In genomic region chr20:3739926-3740599, GRCh38 we compare ENCODE assay signal across 1 cellular context.
TF ChIP-seq lines count a peak whose summit lies in the region.

No MANE protein-coding gene starts in this region.

TF ChIP-seq in H1, 55 proteins besides CTCF, POLR2A, EP300 and RAD21:
- TF ChIP-seq TEAD4 (IDR thresholded peaks at IDR 0.05; ENCODE audit: low read depth, low read length), result no peak
- TF ChIP-seq MAX (IDR thresholded peaks at IDR 0.05), result 0 out of 2 replicates have a peak, but pooled peaks have one; percentile 17
